ENCODE assay signal across 1 cellular context in the genomic region with DNA sequence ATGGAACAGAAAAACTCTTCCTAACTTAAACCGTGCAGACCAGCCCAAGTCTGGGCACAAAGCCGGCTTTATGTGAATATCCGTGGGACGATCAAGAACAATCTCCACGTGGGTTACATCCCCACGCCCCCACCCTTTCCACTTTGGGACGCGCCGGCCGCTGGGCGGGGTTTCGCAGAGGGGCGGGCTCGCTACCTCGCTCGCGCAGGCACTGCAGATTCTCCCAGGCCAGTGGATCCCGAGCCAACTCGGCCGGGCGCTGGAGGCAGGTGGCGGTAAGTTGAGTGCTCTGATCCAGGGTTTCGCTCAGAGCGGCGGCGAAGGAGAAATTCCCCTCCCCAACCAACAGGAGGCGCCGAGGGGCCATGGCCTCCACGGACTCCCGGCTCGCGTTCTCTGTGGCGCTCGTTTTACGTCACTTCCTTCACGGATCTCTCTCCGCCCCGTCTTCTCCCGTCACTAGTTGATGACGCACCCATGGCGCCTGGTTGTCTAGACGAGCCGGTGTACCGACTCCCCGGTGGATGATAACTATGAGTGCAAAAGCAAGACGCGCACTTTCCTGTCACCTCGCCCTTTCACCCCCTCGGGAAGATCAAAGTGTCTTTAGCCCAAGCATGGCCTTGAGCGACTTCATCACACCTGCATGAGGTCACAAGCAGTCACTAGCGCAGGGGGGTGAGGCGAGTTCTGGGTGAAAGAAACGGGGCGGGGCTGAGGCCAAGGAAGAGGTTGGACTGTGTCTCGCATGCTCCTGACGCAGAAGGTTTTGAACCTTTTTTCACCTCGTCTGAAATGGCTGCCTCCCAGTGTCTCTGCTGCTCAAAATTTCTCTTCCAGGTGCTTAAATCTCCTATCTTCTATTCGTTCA.
TF ChIP-seq lines count a peak whose summit lies in the region.

CFAP68 (plus strand) TSS at position 776 of the 871 bp plus-strand sequence; CDS start at position 796, 20 bp downstream.
FDXACB1 (minus strand) TSS at position 400 of the 871 bp plus-strand sequence; CDS start at position 367, 33 bp downstream.

TF ChIP-seq in H1, 55 proteins besides CTCF, POLR2A, EP300 and RAD21 (continued from another document):
- TF ChIP-seq ATF2 (IDR thresholded peaks at IDR 0.05; ENCODE audit: low read length) (no peak; the same call in 1 of the 2 replicates), BRCA1 (IDR thresholded peaks at IDR 0.05; ENCODE audit: low read depth, low read length) (no peak), TEAD4 (IDR thresholded peaks at IDR 0.05; ENCODE audit: low read depth, low read length) (peak; percentile 74; the same call in 1 of the 2 replicates), EZH2 (IDR thresholded peaks at IDR 0.05; ENCODE audit: low read depth, low read length, severe bottlenecking) (no peak), SIX5 (IDR thresholded peaks at IDR 0.05; ENCODE audit: low read depth, low read length) (no peak), POU5F1 (IDR thresholded peaks at IDR 0.05; ENCODE audit: low read depth, low read length) (no peak), SP4 (IDR thresholded peaks at IDR 0.05; ENCODE audit: low read length) (0 out of 2 replicates have a peak, but pooled peaks have one; percentile 37), CHD2 (IDR thresholded peaks at IDR 0.05; ENCODE audit: low read length) (no peak), ATF3 (IDR thresholded peaks at IDR 0.05; ENCODE audit: insufficient read depth, low read depth, low read length) (peak; percentile 84), TAF1 (IDR thresholded peaks at IDR 0.05; ENCODE audit: low read depth, low read length) (peak; percentile 69)
